8 cellular contexts compared by ENCODE assay signal in the genomic region with DNA sequence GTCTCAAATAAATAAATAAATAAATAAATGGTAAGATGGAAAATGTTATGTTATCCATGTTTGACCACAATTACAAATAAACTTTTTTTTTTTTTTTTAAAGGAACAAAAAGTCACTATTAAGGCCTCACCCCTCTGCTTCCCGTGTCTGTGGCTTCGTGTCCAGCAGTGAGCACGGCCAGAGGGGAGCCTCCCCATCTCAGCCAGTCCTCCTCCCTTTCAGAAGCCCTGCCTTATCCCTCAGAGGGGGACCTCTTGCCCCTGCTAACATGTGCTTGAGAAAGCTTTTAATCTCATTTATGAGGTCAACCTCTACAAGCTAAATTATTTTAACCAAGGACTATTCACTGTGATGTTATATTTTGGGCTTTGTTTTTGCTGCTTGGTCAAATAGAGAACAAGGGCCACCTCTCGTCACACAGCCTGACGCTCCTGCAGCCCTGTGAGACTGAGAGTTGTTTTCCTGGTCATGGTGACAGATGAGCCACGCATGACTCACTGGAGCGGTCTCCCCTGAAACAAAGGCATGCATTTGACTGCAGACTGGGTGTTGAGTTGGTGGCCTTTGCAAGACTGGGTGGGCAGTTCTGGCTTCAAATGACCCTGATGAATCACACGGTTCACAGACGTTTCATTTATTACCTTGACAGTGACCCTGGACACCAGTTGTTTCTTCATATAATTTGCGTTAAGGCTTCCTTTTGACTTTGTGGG.
DNase-seq lines count a peak whose midpoint lies in the region; ATAC-seq and TF ChIP-seq lines count a peak whose summit lies in the region.

No MANE protein-coding gene starts in this region.

- H3K27me3 ChIP-seq in SJCRH30, result no peaks in the 10 kb centered on the region

- peaks cover 0 to 12% of the 10 kb centered on the region in 2 experiments; a peak in 1 of 3 replicates for H3K36me3 ChIP-seq in HEK293 (ENCODE audit: control insufficient read depth in 2 of 2, insufficient read depth in 1 of 2, low read length in 2 of 2)
- peaks cover 1% of the 10 kb centered on the region; the same call in 1 of the 2 replicates for H3K36me3 ChIP-seq in SJCRH30

- no peak overlapping the region for H3K27ac ChIP-seq in HEK293 (ENCODE audit: extremely low read depth, low read depth, low read length)
- peak overlapping the region; percentile 93 for H3K27ac ChIP-seq in SJCRH30
- no peak overlapping the region for H3K27ac ChIP-seq in epithelial cell of prostate

- no peaks in the 10 kb centered on the region for H3K9me3 ChIP-seq in HEK293 (ENCODE audit: control insufficient read depth, insufficient read depth, low read depth, low read length)
- no peaks in the 10 kb centered on the region for H3K9me3 ChIP-seq in SJCRH30 (replicated peaks)

- no peak for ATAC-seq in GM21515 (IDR thresholded peaks at IDR 0.05; ENCODE audit: unreplicated experiment)

- CTCF ChIA-PET in HEK293 (lab: Yijun Ruan, JAX), result no interaction called here

- TF ChIP-seq CTCF in HEK293 (tag by site-specific recombination; IDR thresholded peaks at IDR 0.05), result no peak

- DNase-seq in SJCRH30 (peak; percentile 92 to 96), epithelial cell of prostate (ENCODE audit: low read depth, low spot score) (peak; percentile 37), NCI-H146 (lab: John Stamatoyannopoulos, UW) (no peak), cerebellar nuclear complex (lab: John Stamatoyannopoulos, UW) (no peak), HUDEP-2 (lab: John Stamatoyannopoulos, UW; ENCODE audit: unreplicated experiment in 76 of 76) (no peak)
- DNase-seq in stimulated activated CD4-positive, alpha-beta T cell treated with anti-CD3 and anti-CD28 coated beads, TNF-alpha, amount 100 ng/mL, for 24 hours (ENCODE audit: low read depth in 3 of 3), result peak; percentile 26 to 67 (median 37)

- H3K4me3 ChIP-seq in HEK293 (ENCODE audit: low read depth, low read length) (no peak overlapping the region), SJCRH30 (peak overlapping the region; percentile 18)

- POLR2A ChIA-PET in HEK293 (lab: Yijun Ruan, JAX), result interaction anchor here (0.6 kb wide), 1 partner anchor 188 kb away, joined by 4 read pairs; no protein-coding TSS in a partner anchor

- peaks cover 5% of the 10 kb centered on the region for H3K4me1 ChIP-seq in HEK293 (ENCODE audit: control insufficient read depth, insufficient read depth, low read length)
- H3K4me1 ChIP-seq in SJCRH30, result peaks cover 22% of the 10 kb centered on the region

TF ChIP-seq in HEK293, 187 proteins besides CTCF, POLR2A, EP300 and RAD21:
- peak; percentile 69 for TF ChIP-seq ZIC2 (tag by site-specific recombination; IDR thresholded peaks at IDR 0.05)
- TF ChIP-seq ZNF24 (tag by site-specific recombination; IDR thresholded peaks at IDR 0.05), result no peak

Comparison
In these comparisons a context has a peak if more than half of its experiments do, and no peak if none do; other contexts are left out.
1. DNase-seq: peak in SJCRH30 (2 of 2), epithelial cell of prostate (single experiment) and stimulated activated CD4-positive, alpha-beta T cell treated with anti-CD3 and anti-CD28 coated beads, TNF-alpha, amount 100 ng/mL, for 24 hours (3 of 3); none in NCI-H146 (single experiment), cerebellar nuclear complex (0 of 2) and HUDEP-2 (0 of 76).